In genomic region chr3:31341130-31341529, GRCh38 we compare ENCODE assay signal across 14 cellular contexts.
DNase-seq lines count a peak whose midpoint lies in the region; ATAC-seq, FAIRE-seq and TF ChIP-seq lines count a peak whose summit lies in the region.
"Had no signal": no experiment of that assay in that cellular context is flagged by ENCODE, and none has a peak within 500 bp of the region (broad histone marks: within the 10 kb centered on the region; RNA-seq: fewer than 3 reads in every experiment).

No MANE protein-coding gene starts in this region.

- no peaks in the 10 kb centered on the region for H3K79me2 ChIP-seq in osteoblast (ENCODE audit: insufficient read depth, low read length)

- H3K27ac Mint-ChIP-seq in endodermal cell = no peak overlapping the region
- H3K27ac Mint-ChIP-seq: stimulated activated naive CD8-positive, alpha-beta T cell treated with anti-CD3 and anti-CD28 coated beads, Interleukin-15, Interleukin-2, amounts not matched to agents 100 ng/mL and 50 ng/mL, for 24 hours had no signal

- H3K9me3 Mint-ChIP-seq in endodermal cell = peaks cover 5% of the 10 kb centered on the region

- WGBS in endodermal cell (ENCODE audit: insufficient coverage in 1 of 2, insufficient read length in 1 of 2), 2 experiments = 58% methylated on average over 2 of the region's 2 CpGs; no CpG with 5 or more reads in 1 of the 2 experiments

- FAIRE-seq in kidney (lab: Jason Lieb, UNC) = no peak

- peak; percentile 3 for DNase-seq in Daoy (ENCODE audit: low read depth)
- DNase-seq in M059J (ENCODE audit: low read depth) = peak; percentile 10
- peak; percentile 79 for DNase-seq in endodermal cell
- no peak for DNase-seq in osteoblast (ENCODE audit: insufficient read length, low spot score, missing footprints)
- DNase-seq in cerebellum (ENCODE audit: low spot score) = no peak
- DNase-seq in kidney = no peak
- DNase-seq: activated CD4-positive, alpha-beta T cell treated with anti-CD3 and anti-CD28 coated beads for 48 hours; activated effector memory CD4-positive, alpha-beta T cell treated with Interleukin-2 at 50 U/mL for 16 hours; midbrain; NCI-H187; stimulated activated CD4-positive, alpha-beta T cell treated with anti-CD3 and anti-CD28 coated beads, Interleukin-4, amount 100 ng/mL, for 4 hours had no signal

- peaks cover 2% of the 10 kb centered on the region for H3K36me3 Mint-ChIP-seq in endodermal cell (ENCODE audit: low read depth)

- H3K9ac ChIP-seq in endodermal cell (ENCODE audit: extremely low read depth, low read length, poor library complexity, severe bottlenecking) = no peak overlapping the region
- no peak overlapping the region for H3K9ac ChIP-seq in kidney (ENCODE audit: low read length in 2 of 2)

- H3K27me3 ChIP-seq in endodermal cell (ENCODE audit: control insufficient read depth, insufficient read depth, low read length, poor library complexity, severe bottlenecking) (no peaks in the 10 kb centered on the region), osteoblast (ENCODE audit: insufficient read depth, low read length) (no peaks in the 10 kb centered on the region)

- no peak overlapping the region for H3K4me2 ChIP-seq in osteoblast (ENCODE audit: insufficient read depth, low read length)

- H3K4me3 Mint-ChIP-seq in endodermal cell = no peak overlapping the region
- H3K4me3 Mint-ChIP-seq: stimulated activated naive CD8-positive, alpha-beta T cell treated with anti-CD3 and anti-CD28 coated beads, Interleukin-15, Interleukin-2, amounts not matched to agents 100 ng/mL and 50 ng/mL, for 24 hours had no signal

- no peaks in the 10 kb centered on the region for H3K27me3 Mint-ChIP-seq in endodermal cell (ENCODE audit: insufficient read depth)
- H3K27me3 Mint-ChIP-seq: stimulated activated naive CD8-positive, alpha-beta T cell treated with anti-CD3 and anti-CD28 coated beads, Interleukin-15, Interleukin-2, amounts not matched to agents 100 ng/mL and 50 ng/mL, for 24 hours had no signal

- H3K4me1 Mint-ChIP-seq in endodermal cell = peaks cover 2% of the 10 kb centered on the region

- TF ChIP-seq CTCF in endodermal cell (conservative IDR thresholded peaks at IDR 0.05) = peak; percentile 75
- TF ChIP-seq CTCF in osteoblast (IDR thresholded peaks at IDR 0.05; ENCODE audit: extremely low read depth, low read depth, low read length) = peak; percentile 36
- TF ChIP-seq CTCF in kidney (IDR thresholded peaks at IDR 0.05; ENCODE audit: borderline replicate concordance, extremely low read depth, insufficient read depth) = no peak

- no peak overlapping the region for H3K4me3 ChIP-seq in endodermal cell (ENCODE audit: low read length)
- H3K4me3 ChIP-seq in osteoblast (ENCODE audit: insufficient read depth, low read length) = no peak overlapping the region
- H3K4me3 ChIP-seq in kidney (ENCODE audit: low read length in 2 of 2) = no peak overlapping the region

- intact Hi-C loops in kidney (cut with DNase I) = no loop called here

- no peaks in the 10 kb centered on the region for H3K4me1 ChIP-seq in endodermal cell (ENCODE audit: control insufficient read depth, insufficient read depth, low read length)
- peaks cover 14% of the 10 kb centered on the region for H3K4me1 ChIP-seq in osteoblast (ENCODE audit: insufficient read depth, low read length)
- H3K4me1 ChIP-seq in kidney (ENCODE audit: control insufficient read depth in 1 of 2, insufficient read depth in 1 of 2, low read depth in 1 of 2, low read length in 2 of 2) = no peaks in the 10 kb centered on the region

- H4K20me1 ChIP-seq in osteoblast (ENCODE audit: insufficient read depth, low read length) = no peaks in the 10 kb centered on the region

- H3K36me3 ChIP-seq in endodermal cell (ENCODE audit: control insufficient read depth, insufficient read depth, low read length) = no peaks in the 10 kb centered on the region
- H3K36me3 ChIP-seq in osteoblast (ENCODE audit: insufficient read depth, low read length) = no peaks in the 10 kb centered on the region
- no peaks in the 10 kb centered on the region for H3K36me3 ChIP-seq in kidney (ENCODE audit: control insufficient read depth in 1 of 2, insufficient read depth in 2 of 2, low read length in 2 of 2)

- ATAC-seq in GM18907 (IDR thresholded peaks at IDR 0.05; ENCODE audit: unreplicated experiment) (no peak), GM19035 (IDR thresholded peaks at IDR 0.05; ENCODE audit: unreplicated experiment) (no peak)

- no peak overlapping the region for H2AFZ ChIP-seq in osteoblast (ENCODE audit: low read length)

- H3K27ac ChIP-seq in endodermal cell (ENCODE audit: low read depth, low read length) = no peak overlapping the region
- no peak overlapping the region for H3K27ac ChIP-seq in osteoblast (ENCODE audit: low read depth, low read length)
- H3K27ac ChIP-seq in kidney (ENCODE audit: low read depth in 2 of 2, low read length in 2 of 2) = no peak overlapping the region

- H3K9me3 ChIP-seq in endodermal cell (ENCODE audit: control insufficient read depth, low read length) = peaks cover 3% of the 10 kb centered on the region
- H3K9me3 ChIP-seq in osteoblast (ENCODE audit: low read depth, low read length) = no peaks in the 10 kb centered on the region
- no peaks in the 10 kb centered on the region for H3K9me3 ChIP-seq in kidney (ENCODE audit: control insufficient read depth in 1 of 2, low read length in 2 of 2)

Comparison
In these comparisons a context has a peak if more than half of its experiments do, and no peak if none do; other contexts are left out.
1. DNase-seq: peak in Daoy (single experiment), M059J (single experiment) and endodermal cell (single experiment); none in osteoblast (single experiment), cerebellum (single experiment) and kidney (single experiment).